9 cellular contexts compared by ENCODE assay signal in the genomic region with DNA sequence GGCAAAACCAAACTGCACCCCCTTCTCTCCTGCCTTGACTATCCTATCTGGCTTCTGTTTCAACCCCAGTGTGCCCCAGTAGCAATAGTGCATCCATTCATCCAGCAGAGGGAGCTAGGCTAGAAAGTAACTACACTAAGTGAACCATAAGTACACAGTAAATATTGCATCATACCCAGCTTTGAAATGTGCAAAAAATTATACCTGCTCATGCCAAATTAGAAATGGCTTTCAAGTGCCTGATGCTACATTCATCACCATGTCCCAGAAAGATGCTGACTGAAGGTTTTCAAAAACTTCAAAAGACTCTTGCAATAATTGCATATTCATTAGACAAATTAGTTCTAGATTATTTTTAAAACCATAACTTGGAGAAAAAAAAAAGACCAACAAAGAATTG.
DNase-seq lines count a peak whose midpoint lies in the region; ATAC-seq and TF ChIP-seq lines count a peak whose summit lies in the region.
"Had no signal": no experiment of that assay in that cellular context is flagged by ENCODE, and none has a peak within 500 bp of the region (broad histone marks: within the 10 kb centered on the region; RNA-seq: fewer than 3 reads in every experiment).

No MANE protein-coding gene starts in this region.

- no peak overlapping the region for H3K4me3 ChIP-seq in gastroesophageal sphincter

- no peaks in the 10 kb centered on the region for H3K9me3 ChIP-seq in gastroesophageal sphincter

- TF ChIP-seq POLR2A in gastroesophageal sphincter (IDR thresholded peaks at IDR 0.05) = no peak

- TF ChIP-seq EP300 in gastroesophageal sphincter (IDR thresholded peaks at IDR 0.05) = no peak

- DNase-seq in DMS53 (lab: John Stamatoyannopoulos, UW) = peak; percentile 94
- DNase-seq in NCI-H2196 treated with DMSO at 0.1 percent for 48 hours (lab: John Stamatoyannopoulos, UW; ENCODE audit: unreplicated experiment) = peak; percentile 43
- DNase-seq in progenitor cell of endocrine pancreas (ENCODE audit: low spot score, unreplicated experiment) = no peak
- DNase-seq in activated CD4-positive, CD25-positive, alpha-beta regulatory T cell treated with anti-CD3 and anti-CD28 coated beads, Interleukin-2, amount 50 U/mL, for 72 hours = no peak
- DNase-seq: activated naive CD8-positive, alpha-beta T cell treated with anti-CD3 and anti-CD28 coated beads, Interleukin-2, amount 10 ng/mL, durations not matched to agents 7 days and 5 days had no signal

- no peaks in the 10 kb centered on the region for H3K27me3 Mint-ChIP-seq in progenitor cell of endocrine pancreas
- H3K27me3 Mint-ChIP-seq: activated naive CD8-positive, alpha-beta T cell treated with anti-CD3 and anti-CD28 coated beads, Interleukin-2, amount 10 ng/mL, durations not matched to agents 7 days and 5 days had no signal

- no peaks in the 10 kb centered on the region for H3K27me3 ChIP-seq in gastroesophageal sphincter

- no peaks in the 10 kb centered on the region for H3K36me3 ChIP-seq in gastroesophageal sphincter

- H3K9me3 Mint-ChIP-seq in progenitor cell of endocrine pancreas (ENCODE audit: low read depth) = no peaks in the 10 kb centered on the region
- H3K9me3 Mint-ChIP-seq: activated naive CD8-positive, alpha-beta T cell treated with anti-CD3 and anti-CD28 coated beads, Interleukin-2, amount 10 ng/mL, durations not matched to agents 7 days and 5 days had no signal

- peaks cover 20% of the 10 kb centered on the region for H3K4me1 Mint-ChIP-seq in progenitor cell of endocrine pancreas (ENCODE audit: low read depth)
- H3K4me1 Mint-ChIP-seq: activated naive CD8-positive, alpha-beta T cell treated with anti-CD3 and anti-CD28 coated beads, Interleukin-2, amount 10 ng/mL, durations not matched to agents 7 days and 5 days had no signal

- peak; percentile 71 for TF ChIP-seq CTCF in VCaP (conservative IDR thresholded peaks at IDR 0.05)
- TF ChIP-seq CTCF in gastroesophageal sphincter (IDR thresholded peaks at IDR 0.05) = peak in 3 of 4 experiments; percentile 50 to 67 (median 57)
- peak; percentile 75 for TF ChIP-seq CTCF in progenitor cell of endocrine pancreas (IDR thresholded peaks at IDR 0.05; ENCODE audit: unreplicated experiment)

- H3K36me3 Mint-ChIP-seq in progenitor cell of endocrine pancreas (ENCODE audit: insufficient read depth) = no peaks in the 10 kb centered on the region
- H3K36me3 Mint-ChIP-seq: activated naive CD8-positive, alpha-beta T cell treated with anti-CD3 and anti-CD28 coated beads, Interleukin-2, amount 10 ng/mL, durations not matched to agents 7 days and 5 days had no signal

- H3K27ac ChIP-seq in VCaP (no peak overlapping the region), gastroesophageal sphincter (peak overlapping the region in 1 of 4 donors; percentile 53)

- H3K27ac Mint-ChIP-seq in progenitor cell of endocrine pancreas = no peak overlapping the region
- H3K27ac Mint-ChIP-seq: activated naive CD8-positive, alpha-beta T cell treated with anti-CD3 and anti-CD28 coated beads, Interleukin-2, amount 10 ng/mL, durations not matched to agents 7 days and 5 days had no signal

- ATAC-seq in GM19324 (IDR thresholded peaks at IDR 0.05; ENCODE audit: low FRiP score, unreplicated experiment) = peak; percentile 82
- ATAC-seq in HG03139 (IDR thresholded peaks at IDR 0.05; ENCODE audit: unreplicated experiment) = peak; percentile 97
- peak; percentile 80 for ATAC-seq in gastroesophageal sphincter

- H3K4me3 Mint-ChIP-seq in progenitor cell of endocrine pancreas (ENCODE audit: low read depth) = no peak overlapping the region
- H3K4me3 Mint-ChIP-seq: activated naive CD8-positive, alpha-beta T cell treated with anti-CD3 and anti-CD28 coated beads, Interleukin-2, amount 10 ng/mL, durations not matched to agents 7 days and 5 days had no signal

- H3K4me1 ChIP-seq in gastroesophageal sphincter = peaks cover 2 to 28% (median 3%) of the 10 kb centered on the region in 3 donors

Comparison
In these comparisons a context has a peak if more than half of its experiments do, and no peak if none do; other contexts are left out.
1. DNase-seq: peak in DMS53 (single experiment) and NCI-H2196 treated with DMSO at 0.1 percent for 48 hours (single experiment); none in progenitor cell of endocrine pancreas (single experiment) and activated CD4-positive, CD25-positive, alpha-beta regulatory T cell treated with anti-CD3 and anti-CD28 coated beads, Interleukin-2, amount 50 U/mL, for 72 hours (single experiment).
2. Peak in every context shown above with its lines, with median percentiles within 50 percentile points of each other: ATAC-seq and CTCF ChIP-seq.